22 cellular contexts compared by ENCODE assay signal in the genomic region with DNA sequence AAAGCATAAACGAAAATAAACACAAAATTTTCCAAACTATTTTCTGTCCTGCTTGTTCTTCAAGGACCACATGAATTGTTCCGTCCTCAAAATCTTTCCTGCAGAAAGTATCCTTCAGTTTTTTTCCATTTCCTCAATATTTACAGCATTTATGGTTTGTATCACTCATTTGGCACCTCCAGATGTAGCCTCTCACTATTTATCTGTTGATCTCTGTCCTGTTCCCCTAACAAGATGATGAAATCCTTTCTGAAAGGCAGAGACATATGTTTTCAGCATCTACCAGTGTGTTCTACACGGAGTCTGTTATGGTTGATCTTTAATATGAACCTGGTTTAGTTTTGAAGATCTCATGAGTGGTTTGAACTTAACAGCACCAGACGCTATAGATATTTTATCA.
DNase-seq lines count a peak whose midpoint lies in the region; ATAC-seq and TF ChIP-seq lines count a peak whose summit lies in the region.
"Had no signal": no experiment of that assay in that cellular context is flagged by ENCODE, and none has a peak within 500 bp of the region (broad histone marks: within the 10 kb centered on the region; RNA-seq: fewer than 3 reads in every experiment).

No MANE protein-coding gene starts in this region.

- DNase-seq in GM23338 (ENCODE audit: low spot score): no peak
- peak; percentile 21 to 63 for DNase-seq in NCI-H524 (lab: John Stamatoyannopoulos, UW)
- peak; percentile 21 for DNase-seq in SK-N-SH
- no peak for DNase-seq in glutamatergic neuron
- DNase-seq in NCI-H1092 treated with DMSO at 0.1 percent for 48 hours (lab: John Stamatoyannopoulos, UW): no peak
- DNase-seq: Caco-2; CD8-positive, alpha-beta T cell; DMS79 treated with DMSO at 0.1 percent for 48 hours; GF-D8; Kasumi-1; NCI-H187 treated with DMSO at 0.1 percent for 48 hours; NCI-H446 treated with DMSO at 0.1 percent for 48 hours; NCI-H748 treated with DMSO at 0.1 percent for 48 hours; NK-92 treated with Interleukin-12 subunit alpha and Interleukin-12 subunit beta, amount 100 ng/mL, for 24 hours; PC-9; SJCRH30 had no signal

- H3K27me3 ChIP-seq in GM23338 (ENCODE audit: insufficient read depth) (no peaks in the 10 kb centered on the region), SK-N-SH (ENCODE audit: insufficient read depth) (no peaks in the 10 kb centered on the region)
- H3K27me3 ChIP-seq: SJCRH30 had no signal

- no peaks in the 10 kb centered on the region for H3K9me3 Mint-ChIP-seq in GM23338
- peaks cover 2% of the 10 kb centered on the region for H3K9me3 Mint-ChIP-seq in glutamatergic neuron (ENCODE audit: unreplicated experiment)
- H3K9me3 Mint-ChIP-seq: CD8-positive, alpha-beta T cell had no signal

- H3F3A ChIP-seq in GM23338 (replicated peaks; ENCODE audit: low read depth) (no peaks in the 10 kb centered on the region), SK-N-SH (replicated peaks; ENCODE audit: insufficient read depth) (no peaks in the 10 kb centered on the region)

- H3K27me3 Mint-ChIP-seq in GM23338 (ENCODE audit: insufficient read depth, low read depth, poor library complexity) (peaks cover 1% of the 10 kb centered on the region), glutamatergic neuron (ENCODE audit: unreplicated experiment) (no peaks in the 10 kb centered on the region)
- H3K27me3 Mint-ChIP-seq: B cell had no signal

- no peak overlapping the region for H3K4me2 ChIP-seq in GM23338
- H3K4me2 ChIP-seq in SK-N-SH: no peak overlapping the region
- H3K4me2 ChIP-seq: PC-9 had no signal

- no peak overlapping the region for H3K4me3 ChIP-seq in GM23338
- no peak overlapping the region for H3K4me3 ChIP-seq in SK-N-SH (ENCODE audit: low read depth in 2 of 2, low read length in 1 of 2)
- H3K4me3 ChIP-seq: K562, PC-9, SJCRH30 had no signal

- H3K36me3 Mint-ChIP-seq in GM23338 (ENCODE audit: low read depth) (no peaks in the 10 kb centered on the region), glutamatergic neuron (ENCODE audit: unreplicated experiment) (no peaks in the 10 kb centered on the region)

- H4K20me1 ChIP-seq in GM23338 (replicated peaks; ENCODE audit: insufficient read depth) (no peaks in the 10 kb centered on the region), SK-N-SH (ENCODE audit: insufficient read depth) (no peaks in the 10 kb centered on the region)

- H3K9ac ChIP-seq in SK-N-SH: no peak overlapping the region

- TF ChIP-seq EP300 in SK-N-SH (IDR thresholded peaks at IDR 0.05; ENCODE audit: borderline replicate concordance in 1 of 2, low read depth in 1 of 2, low read length in 1 of 2): peak in 1 of 2 experiments; percentile 83; a peak in 2 of 4 replicates

- ATAC-seq in GM23338 (no peak), GM18861 (IDR thresholded peaks at IDR 0.05; ENCODE audit: unreplicated experiment) (no peak), HG03457 (IDR thresholded peaks at IDR 0.05; ENCODE audit: unreplicated experiment) (no peak)
- ATAC-seq: CD8-positive, alpha-beta T cell; K562; Right ventricle myocardium inferior had no signal

- peak overlapping the region; percentile 49; the same call in 1 of the 2 replicates for H2AFZ ChIP-seq in GM23338
- H2AFZ ChIP-seq in SK-N-SH (ENCODE audit: low read depth): no peak overlapping the region
- H2AFZ ChIP-seq: PC-9 had no signal

- no peaks in the 10 kb centered on the region for H3K9me3 ChIP-seq in SK-N-SH
- H3K9me3 ChIP-seq: Caco-2, SJCRH30 had no signal

- WGBS in SK-N-SH (ENCODE audit: low lambda C conversion rate): 9% methylated on average over 4 of the region's 4 CpGs

- H3K4me3 Mint-ChIP-seq in GM23338 (no peak overlapping the region), glutamatergic neuron (ENCODE audit: unreplicated experiment) (no peak overlapping the region)
- H3K4me3 Mint-ChIP-seq: B cell; CD8-positive, alpha-beta T cell had no signal

- H3K79me2 ChIP-seq in GM23338 (replicated peaks; ENCODE audit: insufficient read depth) (no peaks in the 10 kb centered on the region), SK-N-SH (ENCODE audit: insufficient read depth) (no peaks in the 10 kb centered on the region)

- POLR2A ChIA-PET in SK-N-SH (lab: Yijun Ruan, JAX): no interaction called here

- H3K9me2 ChIP-seq in GM23338 (ENCODE audit: insufficient read depth) (no peaks in the 10 kb centered on the region), SK-N-SH (no peaks in the 10 kb centered on the region)

- CTCF ChIA-PET in SK-N-SH (lab: Yijun Ruan, JAX): interaction anchor here (0.9 to 1.3 kb wide), 2 partner anchors 370 to 562 kb away, joined by 3 read pairs; no protein-coding TSS in a partner anchor

- TF ChIP-seq CTCF in GM23338 (conservative IDR thresholded peaks at IDR 0.05; ENCODE audit: low read depth in 2 of 2) (no peak), SK-N-SH (IDR thresholded peaks at IDR 0.05) (no peak), glutamatergic neuron (IDR thresholded peaks at IDR 0.05; ENCODE audit: partially characterized antibody, unreplicated experiment) (no peak)

- H3K27ac ChIP-seq in GM23338 (ENCODE audit: low read depth) (no peak overlapping the region), SK-N-SH (ENCODE audit: low read depth in 2 of 2, low read length in 1 of 2) (peak overlapping the region in 1 of 2 experiments; percentile 53; a peak in 2 of 4 replicates)
- H3K27ac ChIP-seq: C4-2B, PC-9, SJCRH30 had no signal

- peaks cover 17% of the 10 kb centered on the region for H3K4me1 ChIP-seq in GM23338 (ENCODE audit: insufficient read depth)
- H3K4me1 ChIP-seq in SK-N-SH (ENCODE audit: control insufficient read depth in 1 of 2, insufficient read depth in 2 of 2, low read depth in 1 of 2, low read length in 1 of 2): peaks cover 0 to 9% of the 10 kb centered on the region in 2 experiments; a peak in 2 of 4 replicates
- H3K4me1 ChIP-seq: Caco-2, SJCRH30 had no signal

- peaks cover 27% of the 10 kb centered on the region for H3K4me1 Mint-ChIP-seq in GM23338
- peaks cover 45% of the 10 kb centered on the region for H3K4me1 Mint-ChIP-seq in glutamatergic neuron (ENCODE audit: low read depth, unreplicated experiment)
- H3K4me1 Mint-ChIP-seq: B cell had no signal

- TF ChIP-seq RAD21 in SK-N-SH (IDR thresholded peaks at IDR 0.05; ENCODE audit: low read length): no peak; the same call in 1 of the 2 replicates

- no peak overlapping the region for H3K27ac Mint-ChIP-seq in GM23338
- H3K27ac Mint-ChIP-seq in glutamatergic neuron (ENCODE audit: unreplicated experiment): peak overlapping the region; percentile 29
- H3K27ac Mint-ChIP-seq: B cell; CD8-positive, alpha-beta T cell had no signal

- no peaks in the 10 kb centered on the region for H3K36me3 ChIP-seq in GM23338 (ENCODE audit: insufficient read depth)
- no peaks in the 10 kb centered on the region for H3K36me3 ChIP-seq in SK-N-SH (replicated peaks in 1 of 2; ENCODE audit: control insufficient read depth in 1 of 2, insufficient read depth in 2 of 2, low read length in 1 of 2)
- H3K36me3 ChIP-seq: SJCRH30 had no signal

TF ChIP-seq in GM23338, 12 proteins besides CTCF, POLR2A, EP300 and RAD21 (continues in another document):
- no peak for TF ChIP-seq POLR2AphosphoS5 (IDR thresholded peaks at IDR 0.05; ENCODE audit: low read depth)
- TF ChIP-seq, protein P1, sequence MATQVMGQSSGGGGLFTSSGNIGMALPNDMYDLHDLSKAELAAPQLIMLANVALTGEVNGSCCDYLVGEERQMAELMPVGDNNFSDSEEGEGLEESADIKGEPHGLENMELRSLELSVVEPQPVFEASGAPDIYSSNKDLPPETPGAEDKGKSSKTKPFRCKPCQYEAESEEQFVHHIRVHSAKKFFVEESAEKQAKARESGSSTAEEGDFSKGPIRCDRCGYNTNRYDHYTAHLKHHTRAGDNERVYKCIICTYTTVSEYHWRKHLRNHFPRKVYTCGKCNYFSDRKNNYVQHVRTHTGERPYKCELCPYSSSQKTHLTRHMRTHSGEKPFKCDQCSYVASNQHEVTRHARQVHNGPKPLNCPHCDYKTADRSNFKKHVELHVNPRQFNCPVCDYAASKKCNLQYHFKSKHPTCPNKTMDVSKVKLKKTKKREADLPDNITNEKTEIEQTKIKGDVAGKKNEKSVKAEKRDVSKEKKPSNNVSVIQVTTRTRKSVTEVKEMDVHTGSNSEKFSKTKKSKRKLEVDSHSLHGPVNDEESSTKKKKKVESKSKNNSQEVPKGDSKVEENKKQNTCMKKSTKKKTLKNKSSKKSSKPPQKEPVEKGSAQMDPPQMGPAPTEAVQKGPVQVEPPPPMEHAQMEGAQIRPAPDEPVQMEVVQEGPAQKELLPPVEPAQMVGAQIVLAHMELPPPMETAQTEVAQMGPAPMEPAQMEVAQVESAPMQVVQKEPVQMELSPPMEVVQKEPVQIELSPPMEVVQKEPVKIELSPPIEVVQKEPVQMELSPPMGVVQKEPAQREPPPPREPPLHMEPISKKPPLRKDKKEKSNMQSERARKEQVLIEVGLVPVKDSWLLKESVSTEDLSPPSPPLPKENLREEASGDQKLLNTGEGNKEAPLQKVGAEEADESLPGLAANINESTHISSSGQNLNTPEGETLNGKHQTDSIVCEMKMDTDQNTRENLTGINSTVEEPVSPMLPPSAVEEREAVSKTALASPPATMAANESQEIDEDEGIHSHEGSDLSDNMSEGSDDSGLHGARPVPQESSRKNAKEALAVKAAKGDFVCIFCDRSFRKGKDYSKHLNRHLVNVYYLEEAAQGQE (IDR thresholded peaks at IDR 0.05; ENCODE audit: unreplicated experiment): no peak

TF ChIP-seq in SK-N-SH, 30 proteins besides CTCF, POLR2A, EP300 and RAD21:
- no peak for TF ChIP-seq FOSL2 (IDR thresholded peaks at IDR 0.05; ENCODE audit: borderline replicate concordance, low read depth)
- TF ChIP-seq RCOR1 (IDR thresholded peaks at IDR 0.05; ENCODE audit: low read length): peak; percentile 33; the same call in 1 of the 2 replicates
- TF ChIP-seq GATA2 (CRISPR knock-in tag; IDR thresholded peaks at IDR 0.05): peak; percentile 83
- TF ChIP-seq, protein P2, sequence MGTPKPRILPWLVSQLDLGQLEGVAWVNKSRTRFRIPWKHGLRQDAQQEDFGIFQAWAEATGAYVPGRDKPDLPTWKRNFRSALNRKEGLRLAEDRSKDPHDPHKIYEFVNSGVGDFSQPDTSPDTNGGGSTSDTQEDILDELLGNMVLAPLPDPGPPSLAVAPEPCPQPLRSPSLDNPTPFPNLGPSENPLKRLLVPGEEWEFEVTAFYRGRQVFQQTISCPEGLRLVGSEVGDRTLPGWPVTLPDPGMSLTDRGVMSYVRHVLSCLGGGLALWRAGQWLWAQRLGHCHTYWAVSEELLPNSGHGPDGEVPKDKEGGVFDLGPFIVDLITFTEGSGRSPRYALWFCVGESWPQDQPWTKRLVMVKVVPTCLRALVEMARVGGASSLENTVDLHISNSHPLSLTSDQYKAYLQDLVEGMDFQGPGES (IDR thresholded peaks at IDR 0.05; ENCODE audit: low read depth, low read length): no peak
- 0 out of 2 replicates have a peak, but pooled peaks have one; percentile 69 for TF ChIP-seq FOXJ3 (CRISPR knock-in tag; IDR thresholded peaks at IDR 0.05)

Comparison
In these comparisons a context has a peak if more than half of its experiments do, and no peak if none do; other contexts are left out.
1. DNase-seq: peak in NCI-H524 (2 of 2) and SK-N-SH (single experiment); none in GM23338 (single experiment), glutamatergic neuron (single experiment) and NCI-H1092 treated with DMSO at 0.1 percent for 48 hours (single experiment).